In the genomic region with DNA sequence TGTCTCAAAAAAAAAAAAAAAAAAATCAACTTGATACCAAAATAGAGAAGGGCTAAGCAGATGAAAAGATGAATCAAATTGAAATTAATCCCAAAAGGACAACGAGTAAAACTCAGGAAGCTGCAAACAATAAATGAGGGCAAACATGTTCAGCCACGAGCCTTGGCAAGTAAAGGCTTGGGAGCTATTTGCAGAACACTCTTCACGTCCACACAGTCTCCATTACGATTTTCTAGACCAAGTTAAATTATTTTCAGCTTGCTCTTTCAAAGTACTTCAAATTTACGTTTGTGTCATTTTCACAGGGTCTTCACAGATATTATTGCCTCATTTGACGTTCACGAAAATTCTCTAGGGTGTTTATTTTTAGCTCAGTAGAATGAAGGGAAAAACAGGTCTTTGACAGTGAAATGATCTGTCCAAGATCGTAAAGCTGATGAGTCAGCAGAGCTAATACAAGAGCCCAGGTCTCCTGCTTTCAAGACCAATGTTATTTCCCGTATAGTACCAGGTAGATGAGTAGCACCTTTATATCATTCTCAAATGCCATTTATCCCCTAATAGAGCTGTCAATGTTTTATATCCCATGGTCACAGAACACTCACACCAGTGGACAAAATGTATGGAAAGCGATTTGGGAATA, we compare ENCODE assay signal across 17 cellular contexts. TPM values are rescaled to one million over a fixed set of nuclear protein-coding genes. Genes with fewer than 3 reads are reported as not detected.
DNase-seq lines count a peak whose midpoint lies in the region; ATAC-seq, FAIRE-seq and TF ChIP-seq lines count a peak whose summit lies in the region.
"Had no signal": no experiment of that assay in that cellular context is flagged by ENCODE, and none has a peak within 500 bp of the region (broad histone marks: within the 10 kb centered on the region; RNA-seq: fewer than 3 reads in every experiment).

No MANE protein-coding gene starts in this region.

- no peak for TF ChIP-seq CTCF in HCT116 (IDR thresholded peaks at IDR 0.05 in 2 of 3, conservative IDR thresholded peaks at IDR 0.05 in 1 of 3; ENCODE audit: borderline replicate concordance in 1 of 3, insufficient read depth in 1 of 3, low read depth in 2 of 3, low read length in 2 of 3)
- TF ChIP-seq CTCF in epithelial cell of esophagus (IDR thresholded peaks at IDR 0.05; ENCODE audit: insufficient read depth, low read depth, low read length, missing control alignments): no peak
- TF ChIP-seq CTCF in pancreas (IDR thresholded peaks at IDR 0.05): no peak
- no peak for TF ChIP-seq CTCF in ovary (IDR thresholded peaks at IDR 0.05)

- H3K9me3 ChIP-seq in HCT116 (ENCODE audit: control insufficient read depth in 1 of 2, insufficient read depth in 1 of 2, low read depth in 1 of 2, low read length in 2 of 2): no peaks in the 10 kb centered on the region
- no peaks in the 10 kb centered on the region for H3K9me3 ChIP-seq in pancreas
- H3K9me3 ChIP-seq in ovary: no peaks in the 10 kb centered on the region

- TF ChIP-seq POLR2A in HCT116 (IDR thresholded peaks at IDR 0.05; ENCODE audit: borderline replicate concordance, extremely low read depth, insufficient read depth, insufficient read length): no peak
- TF ChIP-seq POLR2A in ovary (IDR thresholded peaks at IDR 0.05): no peak

- no peak overlapping the region for H3K9ac ChIP-seq in HCT116 (ENCODE audit: low read length)

- H2AFZ ChIP-seq in HCT116 (ENCODE audit: low read depth, low read length, poor library complexity, severe bottlenecking): peak overlapping the region; percentile 78

- intact Hi-C loops in HCT116 (cut with micrococcal nuclease) (no loop called here), pancreas (cut with DNase I) (no loop called here), ovary (cut with DNase I) (no loop called here)

- POLR2A ChIA-PET in HCT116 (lab: Charles Lee): interaction anchor here (0.9 kb wide), 1 partner anchor 31 kb away, joined by 3 read pairs; the partner anchor contains the start of genes LIAS and RPL9

- CTCF ChIA-PET in HCT116 (lab: Charles Lee): no interaction called here

- no peaks in the 10 kb centered on the region for H3K79me2 ChIP-seq in HCT116 (ENCODE audit: insufficient read depth, low read length)

- FAIRE-seq in pancreas (lab: Jason Lieb, UNC): no peak
- FAIRE-seq: small intestine had no signal

- DNase-seq in HCT116 (ENCODE audit: low read depth, low spot score) (no peak), NCI-H2227 (lab: John Stamatoyannopoulos, UW; ENCODE audit: unreplicated experiment) (peak; percentile 13), epithelial cell of esophagus (ENCODE audit: low read depth) (peak; percentile 66), pancreas (no peak), ovary (no peak)
- no peak for DNase-seq in stimulated activated CD4-positive, alpha-beta T cell treated with anti-CD3 and anti-CD28 coated beads, Interleukin-2, amount 100 ng/mL, for 48 hours
- DNase-seq in activated CD8-positive, alpha-beta memory T cell treated with anti-CD3 and anti-CD28 coated beads for 24 hours: no peak
- DNase-seq in activated T-cell treated with anti-CD3 and anti-CD28 coated beads, Interleukin-2, amount 50 U/mL, for 48 hours: no peak
- DNase-seq: activated CD4-positive, alpha-beta T cell treated with anti-CD3 and anti-CD28 coated beads, Interleukin-2, amount 50 U/mL, for 48 hours; cortex of kidney; GOT3; NCI-H2081 treated with DMSO at 0.1 percent for 48 hours; NCI-H774; small intestine; stimulated activated CD4-positive, alpha-beta T cell treated with anti-CD3 and anti-CD28 coated beads, Interleukin-4, amount 100 ng/mL, for 4 hours; substantia nigra had no signal

- H3K27me3 ChIP-seq in HCT116 (ENCODE audit: insufficient read depth, low read length) (no peaks in the 10 kb centered on the region), pancreas (no peaks in the 10 kb centered on the region), ovary (no peaks in the 10 kb centered on the region)

- RAD21 ChIA-PET in HCT116 (lab: Charles Lee; ENCODE audit: low non-redundant PET in 1 of 2, low total read pairs in 2 of 2, uncharacterized antibody in 2 of 2, unreplicated experiment in 2 of 2): no interaction called here

- no peaks in the 10 kb centered on the region for H4K20me1 ChIP-seq in HCT116 (ENCODE audit: insufficient read depth)

- H3K4me2 ChIP-seq in HCT116 (ENCODE audit: low read length): no peak overlapping the region

- H3K27ac ChIP-seq in HCT116 (ENCODE audit: low read depth, low read length) (no peak overlapping the region), pancreas (peak overlapping the region in 2 of 4 donors; percentile 25 to 59), ovary (no peak overlapping the region)
- H3K27ac ChIP-seq: epithelial cell of prostate had no signal

- no peak for ATAC-seq in HCT116
- peak; percentile 55 to 80 (median 75) for ATAC-seq in pancreas

- WGBS in pancreas, 2 donors: 35 to 39% methylated on average over 10 of the region's 10 CpGs
- 66 to 76% (median 71%) methylated on average over 10 of the region's 10 CpGs for WGBS in ovary, 3 donors

- no peaks in the 10 kb centered on the region for H3K36me3 ChIP-seq in HCT116 (ENCODE audit: control insufficient read depth in 1 of 2, insufficient read depth in 2 of 2, low read length in 2 of 2)
- H3K36me3 ChIP-seq in pancreas: no peaks in the 10 kb centered on the region
- H3K36me3 ChIP-seq in ovary: no peaks in the 10 kb centered on the region

- H3K9me2 ChIP-seq in HCT116 (ENCODE audit: insufficient read depth): no peaks in the 10 kb centered on the region

- H3K4me3 ChIP-seq in HCT116 (replicated peaks in 1 of 2; ENCODE audit: low read depth in 1 of 2, low read length in 2 of 2): no peak overlapping the region
- H3K4me3 ChIP-seq in epithelial cell of esophagus (ENCODE audit: low read length): peak overlapping the region; percentile 31
- peak overlapping the region in 1 of 4 donors; percentile 17 for H3K4me3 ChIP-seq in pancreas
- no peak overlapping the region for H3K4me3 ChIP-seq in ovary

- TF ChIP-seq EP300 in ovary (IDR thresholded peaks at IDR 0.05): no peak

- no TSS peak for BruUV-seq in HCT116 (replicated peaks; lab: Mats Ljungman, UMichigan)

- no peak for TF ChIP-seq RAD21 in HCT116 (IDR thresholded peaks at IDR 0.05; ENCODE audit: low read depth)

- H3K4me1 ChIP-seq in HCT116 (ENCODE audit: control insufficient read depth in 1 of 2, insufficient read depth in 2 of 2, low read length in 2 of 2) (no peaks in the 10 kb centered on the region), pancreas (peaks cover 0 to 12% (median 0%) of the 10 kb centered on the region in 3 donors), ovary (ENCODE audit: insufficient read depth) (no peaks in the 10 kb centered on the region)

TF ChIP-seq in HCT116, 20 proteins besides CTCF, POLR2A, EP300 and RAD21:
- TF ChIP-seq YY1 (IDR thresholded peaks at IDR 0.05; ENCODE audit: extremely low read depth, insufficient replicate concordance, low read depth, low read length) (no peak), EZH2phosphoT487 (IDR thresholded peaks at IDR 0.05; ENCODE audit: borderline replicate concordance) (no peak), REST (IDR thresholded peaks at IDR 0.05; ENCODE audit: low read depth) (no peak), SRF (IDR thresholded peaks at IDR 0.05; ENCODE audit: low read depth) (no peak), ELF1 (IDR thresholded peaks at IDR 0.05; ENCODE audit: borderline replicate concordance, low read depth) (no peak), ZFX (IDR thresholded peaks at IDR 0.05) (no peak), EGR1 (IDR thresholded peaks at IDR 0.05; ENCODE audit: low read depth) (no peak)

RNA-seq across cellular contexts. Expression of gene KLB, which starts 20.9 kb away (rescaled TPM):
- total RNA-seq in HCT116 (2021; ENCODE audit: unreplicated experiment) (not detected), pancreas (1 to 10 TPM; 1.2 to 4.6 (median 2.7) TPM), ovary (under 1 TPM in 2 of 7 donors, not detected in 5; under 0.01 to 0.08 TPM)
- polyA plus RNA-seq in HCT116 (2012): 0.01 and 0.03 TPM in 2 replicates
- polyA plus RNA-seq in pancreas (1 to 10 TPM in 1 of 2 donors, under 1 TPM in 1; 0.94 to 1.1 TPM), ovary (under 1 TPM; 0.01 to 0.07 TPM)

RNA-seq across cellular contexts. Expression of gene RPL9, which starts 31.1 kb away (rescaled TPM):
- total RNA-seq in HCT116 (2021; ENCODE audit: unreplicated experiment): 1,657 TPM
- 751 and 1,038 TPM in 2 replicates for polyA plus RNA-seq in HCT116 (2012)
- total RNA-seq in pancreas: 1,000 to 10,000 TPM in 5 of 6 donors, 100 to 1,000 TPM in 1; 952 to 1,393 (median 1,175) TPM
- 1,000 to 10,000 TPM; 1,500 to 2,346 TPM for polyA plus RNA-seq in pancreas
- total RNA-seq in ovary: over 10,000 TPM in 1 of 7 donors, 1,000 to 10,000 TPM in 6; 2,988 to 22,039 (median 3,954) TPM
- 1,000 to 10,000 TPM; 5,002 to 5,793 TPM for polyA plus RNA-seq in ovary

RNA-seq across cellular contexts. Expression of gene LIAS, which starts 31.3 kb away (rescaled TPM):
- total RNA-seq in HCT116 (2021; ENCODE audit: unreplicated experiment): 23.5 TPM
- polyA plus RNA-seq in HCT116 (2012): 10.7 and 14.3 TPM in 2 replicates
- total RNA-seq in pancreas: 10 to 100 TPM in 2 of 6 donors, 1 to 10 TPM in 4; 5.9 to 13.1 (median 8.5) TPM
- 10 to 100 TPM; 11.4 to 18.1 TPM for polyA plus RNA-seq in pancreas
- total RNA-seq in ovary: 10 to 100 TPM; 12.7 to 22.2 (median 15.6) TPM
- polyA plus RNA-seq in ovary: 10 to 100 TPM; 24.1 to 32.4 TPM

Comparison
In these comparisons a context has a peak if more than half of its experiments do, and no peak if none do; other contexts are left out.
1. DNase-seq: peak in NCI-H2227 (single experiment) and epithelial cell of esophagus (single experiment); none in HCT116 (single experiment), pancreas (0 of 6), stimulated activated CD4-positive, alpha-beta T cell treated with anti-CD3 and anti-CD28 coated beads, Interleukin-2, amount 100 ng/mL, for 48 hours (0 of 2), ovary (0 of 5), activated CD8-positive, alpha-beta memory T cell treated with anti-CD3 and anti-CD28 coated beads for 24 hours (single experiment) and activated T-cell treated with anti-CD3 and anti-CD28 coated beads, Interleukin-2, amount 50 U/mL, for 48 hours (0 of 2).